ENCODE assay signal across 15 cellular contexts in genomic region chr22:36196254-36197064, GRCh38. TPM values are rescaled to one million over a fixed set of nuclear protein-coding genes. Genes with fewer than 3 reads are reported as not detected.
DNase-seq lines count a peak whose midpoint lies in the region; ATAC-seq and TF ChIP-seq lines count a peak whose summit lies in the region.
"Had no signal": no experiment of that assay in that cellular context is flagged by ENCODE, and none has a peak within 500 bp of the region (broad histone marks: within the 10 kb centered on the region; RNA-seq: fewer than 3 reads in every experiment).

No MANE protein-coding gene starts in this region.

- no peak overlapping the region for H2BK12ac ChIP-seq in neuronal stem cell (ENCODE audit: low read length)

- no peaks in the 10 kb centered on the region for H3K9me3 Mint-ChIP-seq in endothelial cell (ENCODE audit: unreplicated experiment)
- H3K9me3 Mint-ChIP-seq: activated T-helper 1 cell treated with anti-CD3 and anti-CD28 coated beads, Interleukin-12 subunit alpha, Interleukin-12 subunit beta, Interleukin-2, Interleukin-4 antibody, amounts not matched to agents 30 ng/mL and 10 ng/mL and 1 ng/mL, durations not matched to agents 14 hours and 24 hours and 36 hours; naive thymus-derived CD4-positive, alpha-beta T cell had no signal

- ATAC-seq in heart left ventricle (no peak), Right ventricle myocardium inferior (no peak)
- ATAC-seq: A549; naive thymus-derived CD4-positive, alpha-beta T cell had no signal

- 45 to 62% (median 55%) methylated on average over 6 of the region's 6 CpGs for WGBS in heart left ventricle, 4 donors
- WGBS in neuronal stem cell (ENCODE audit: extremely low coverage in 2 of 2, insufficient read length in 2 of 2, insufficient replicate concordance in 1 of 2), 2 donors: no CpG with 5 or more reads among the region's 6 CpGs
- 44% methylated on average over 6 of the region's 6 CpGs for WGBS in urinary bladder

- H3K9me3 ChIP-seq in heart left ventricle: no peaks in the 10 kb centered on the region
- no peaks in the 10 kb centered on the region for H3K9me3 ChIP-seq in neuronal stem cell (replicated peaks in 1 of 2; ENCODE audit: control insufficient read depth in 2 of 2, insufficient read depth in 1 of 2, low read depth in 1 of 2, low read length in 2 of 2)
- H3K9me3 ChIP-seq: A549, colonic mucosa, SK-N-SH had no signal

- H3K4me1 ChIP-seq in heart left ventricle (peaks cover 0 to 76% (median 37%) of the 10 kb centered on the region in 12 donors), neuronal stem cell (ENCODE audit: control insufficient read depth in 2 of 2, insufficient read depth in 1 of 2, low read depth in 1 of 2, low read length in 2 of 2) (peaks cover 17 to 36% of the 10 kb centered on the region in 2 donors), urinary bladder (ENCODE audit: insufficient read depth) (peaks cover 2% of the 10 kb centered on the region)
- H3K4me1 ChIP-seq: A549, colonic mucosa had no signal

- H3K36me3 ChIP-seq in heart left ventricle (peaks cover 0 to 18% (median 0%) of the 10 kb centered on the region in 9 donors), neuronal stem cell (replicated peaks in 1 of 2; ENCODE audit: control insufficient read depth in 2 of 2, insufficient read depth in 2 of 2, low read length in 2 of 2) (no peaks in the 10 kb centered on the region), urinary bladder (ENCODE audit: insufficient read depth) (no peaks in the 10 kb centered on the region)
- H3K36me3 ChIP-seq: colonic mucosa had no signal

- H2BK120ac ChIP-seq in neuronal stem cell (ENCODE audit: low read depth, low read length): no peak overlapping the region

- TF ChIP-seq CTCF in heart left ventricle (IDR thresholded peaks at IDR 0.05) (no peak), endothelial cell (IDR thresholded peaks at IDR 0.05; ENCODE audit: unreplicated experiment) (no peak)

- H3K36me3 Mint-ChIP-seq in endothelial cell (ENCODE audit: low read depth, unreplicated experiment): peaks cover 5% of the 10 kb centered on the region
- H3K36me3 Mint-ChIP-seq: naive thymus-derived CD4-positive, alpha-beta T cell had no signal

- H2AK5ac ChIP-seq in neuronal stem cell (ENCODE audit: low read depth, low read length): no peak overlapping the region

- peaks cover 5% of the 10 kb centered on the region for H3K27me3 Mint-ChIP-seq in endothelial cell (ENCODE audit: unreplicated experiment)

- no peaks in the 10 kb centered on the region for H3K79me1 ChIP-seq in neuronal stem cell (ENCODE audit: low read depth, low read length)

- H3K27ac Mint-ChIP-seq in endothelial cell (ENCODE audit: unreplicated experiment): peak overlapping the region; percentile 100
- H3K27ac Mint-ChIP-seq: activated T-helper 1 cell treated with anti-CD3 and anti-CD28 coated beads, Interleukin-12 subunit alpha, Interleukin-12 subunit beta, Interleukin-2, Interleukin-4 antibody, amounts not matched to agents 30 ng/mL and 10 ng/mL and 1 ng/mL, durations not matched to agents 14 hours and 24 hours and 36 hours had no signal

- no peak overlapping the region for H3K9ac ChIP-seq in neuronal stem cell (ENCODE audit: low read depth, low read length, poor library complexity)
- H3K9ac ChIP-seq: SK-N-SH had no signal

- H3K18ac ChIP-seq in neuronal stem cell (ENCODE audit: low read length): peak overlapping the region; percentile 31

- no peak for DNase-seq in heart left ventricle
- DNase-seq in Right ventricle myocardium inferior (ENCODE audit: missing footprints): no peak
- DNase-seq in endothelial cell (ENCODE audit: low spot score): no peak
- DNase-seq in neuronal stem cell (ENCODE audit: low spot score): no peak
- DNase-seq in NCI-H510A treated with DMSO at 0.1 percent for 48 hours (lab: John Stamatoyannopoulos, UW): no peak
- no peak for DNase-seq in GM03348 (ENCODE audit: low spot score)
- DNase-seq in activated CD4-positive, alpha-beta T cell treated with anti-CD3 and anti-CD28 coated beads for 1 hour: no peak
- DNase-seq: colonic mucosa; naive thymus-derived CD4-positive, alpha-beta T cell; NCI-H226; stimulated activated naive CD4-positive, alpha-beta T cell had no signal

- no peak overlapping the region for H3K14ac ChIP-seq in neuronal stem cell (ENCODE audit: low read length)

- H3K4me2 ChIP-seq in neuronal stem cell (ENCODE audit: insufficient read depth, low read length, poor library complexity, severe bottlenecking): no peak overlapping the region
- H3K4me2 ChIP-seq: A549, SK-N-SH had no signal

- H3K27ac ChIP-seq in heart left ventricle (peak overlapping the region in 11 of 12 donors; percentile 8 to 75 (median 49)), neuronal stem cell (replicated peaks; ENCODE audit: low read length) (peak overlapping the region; percentile 55), urinary bladder (ENCODE audit: low read depth) (peak overlapping the region; percentile 82)
- H3K27ac ChIP-seq: A549, colonic mucosa had no signal

- no peak overlapping the region for H3K23ac ChIP-seq in neuronal stem cell (ENCODE audit: low read depth, low read length, poor library complexity)

- H3K4me3 Mint-ChIP-seq in endothelial cell (ENCODE audit: unreplicated experiment): no peak overlapping the region
- H3K4me3 Mint-ChIP-seq: activated T-helper 1 cell treated with anti-CD3 and anti-CD28 coated beads, Interleukin-12 subunit alpha, Interleukin-12 subunit beta, Interleukin-2, Interleukin-4 antibody, amounts not matched to agents 30 ng/mL and 10 ng/mL and 1 ng/mL, durations not matched to agents 14 hours and 24 hours and 36 hours had no signal

- no peak overlapping the region for H4K91ac ChIP-seq in neuronal stem cell (ENCODE audit: low read depth, low read length, poor library complexity)

- peaks cover 70% of the 10 kb centered on the region for H3K4me1 Mint-ChIP-seq in endothelial cell (ENCODE audit: unreplicated experiment)

- no peak overlapping the region for H2BK5ac ChIP-seq in neuronal stem cell (ENCODE audit: low read length)

- H2AFZ ChIP-seq in neuronal stem cell (ENCODE audit: low read length): peak overlapping the region; percentile 86

- intact Hi-C loops in heart left ventricle (cut with DNase I) (loop anchor here (2.0 to 10.0 kb wide), 8 partner anchors 41 to 288 kb away; partner anchors contain the start of genes APOL2 (in 4 of the 10) and TXN2 (in 4 of the 10)), Right ventricle myocardium inferior (cut with DNase I) (loop anchor here (5.0 kb wide), 1 partner anchor 81 kb away; no protein-coding TSS in a partner anchor)

- H3K27me3 ChIP-seq in heart left ventricle (no peaks in the 10 kb centered on the region), neuronal stem cell (ENCODE audit: control insufficient read depth in 3 of 3, insufficient read depth in 3 of 3, low read depth in 1 of 3, low read length in 3 of 3) (no peaks in the 10 kb centered on the region)
- H3K27me3 ChIP-seq: colonic mucosa had no signal

- H2BK15ac ChIP-seq in neuronal stem cell (ENCODE audit: low read length): no peak overlapping the region

- H4K8ac ChIP-seq in neuronal stem cell (ENCODE audit: low read depth, low read length): no peak overlapping the region

- H3K4me3 ChIP-seq in heart left ventricle: peak overlapping the region in 1 of 12 donors; percentile 3
- H3K4me3 ChIP-seq in neuronal stem cell (ENCODE audit: low read length in 2 of 2): peak overlapping the region in 1 of 2 donors; percentile 33
- no peak overlapping the region for H3K4me3 ChIP-seq in urinary bladder (ENCODE audit: low read depth, low read length)
- H3K4me3 ChIP-seq: A549, colonic mucosa had no signal

- no peak overlapping the region for H3K4ac ChIP-seq in neuronal stem cell (ENCODE audit: low read length)

- no peak for TF ChIP-seq POLR2A in heart left ventricle (IDR thresholded peaks at IDR 0.05)

RNA-seq across cellular contexts. Expression of gene APOL4, which starts 5.2 kb away (rescaled TPM):
- total RNA-seq in heart left ventricle (10 to 100 TPM in 2 of 9 donors, 1 to 10 TPM in 5, not detected in 2; 1.7 to 26.5 (median 5.7) TPM), Right ventricle myocardium inferior (6.9 TPM), endothelial cell (ENCODE audit: unreplicated experiment) (4.4 TPM), urinary bladder (33.9 TPM)
- polyA plus RNA-seq in heart left ventricle (1 to 10 TPM; 2.8 to 3.2 TPM), urinary bladder (12.4 TPM)
- polyA plus RNA-seq in neuronal stem cell (2013, experiment 1 of 2): 0.06 TPM
- polyA plus RNA-seq in neuronal stem cell (2013, experiment 2 of 2): 0.08 TPM
- polyA plus RNA-seq: A549; naive thymus-derived CD4-positive, alpha-beta T cell had no signal

RNA-seq across cellular contexts. Expression of gene APOL3, which starts 35.9 kb away (rescaled TPM):
- total RNA-seq in heart left ventricle (100 to 1,000 TPM in 1 of 9 donors, 10 to 100 TPM in 8; 16.9 to 103 (median 24.5) TPM), Right ventricle myocardium inferior (31.7 TPM), endothelial cell (ENCODE audit: unreplicated experiment) (1.2 TPM), urinary bladder (25.4 TPM)
- polyA plus RNA-seq in heart left ventricle (10 to 100 TPM; 23.9 to 24.6 TPM), urinary bladder (42.6 TPM)
- polyA plus RNA-seq in neuronal stem cell (2013, experiment 1 of 2): not detected
- polyA plus RNA-seq in neuronal stem cell (2013, experiment 2 of 2): not detected
- polyA plus RNA-seq: A549 had no signal

RNA-seq across cellular contexts. Expression of gene APOL2, which starts 42.9 kb away (rescaled TPM):
- total RNA-seq in heart left ventricle: 100 to 1,000 TPM in 1 of 9 donors, 10 to 100 TPM in 8; 26.6 to 213 (median 55.9) TPM
- polyA plus RNA-seq in heart left ventricle: 10 to 100 TPM; 37.2 to 44.7 TPM
- total RNA-seq in Right ventricle myocardium inferior: 67.0 TPM
- total RNA-seq in endothelial cell (ENCODE audit: unreplicated experiment): 55.3 TPM
- 4.3 TPM for polyA plus RNA-seq in neuronal stem cell (2013, experiment 1 of 2)
- 4.7 TPM for polyA plus RNA-seq in neuronal stem cell (2013, experiment 2 of 2)
- total RNA-seq in urinary bladder: 35.5 TPM
- 46.1 TPM for polyA plus RNA-seq in urinary bladder

RNA-seq across cellular contexts. Expression of gene APOL1, which starts 56.5 kb away (rescaled TPM):
- total RNA-seq in heart left ventricle (100 to 1,000 TPM in 1 of 9 donors, 10 to 100 TPM in 8; 10.4 to 132 (median 18.1) TPM), Right ventricle myocardium inferior (22.1 TPM), endothelial cell (ENCODE audit: unreplicated experiment) (2.5 TPM), urinary bladder (22.9 TPM)
- polyA plus RNA-seq in heart left ventricle (10 to 100 TPM; 13.4 to 18.9 TPM), urinary bladder (71.5 TPM)
- polyA plus RNA-seq in neuronal stem cell (2013, experiment 1 of 2): 0.06 TPM
- polyA plus RNA-seq in neuronal stem cell (2013, experiment 2 of 2): 0.03 TPM
